8 cellular contexts compared by ENCODE assay signal in genomic region chr13:99464441-99464949, GRCh38. TPM values are rescaled to one million over a fixed set of nuclear protein-coding genes. Genes with fewer than 3 reads are reported as not detected.
A peak's percentile ranks its signal among the peaks of the same experiment; 100 is the strongest.
DNase-seq lines count a peak whose midpoint lies in the region; ATAC-seq lines count a peak whose summit lies in the region.
"Had no signal": no experiment of that assay in that cellular context is flagged by ENCODE, and none has a peak within 500 bp of the region (broad histone marks: within the 10 kb centered on the region; RNA-seq: fewer than 3 reads in every experiment).

No MANE protein-coding gene starts in this region.

- no peaks in the 10 kb centered on the region for H3K9me3 ChIP-seq in adipocyte (ENCODE audit: control insufficient read depth, low read length)
- no peaks in the 10 kb centered on the region for H3K9me3 ChIP-seq in naive thymus-derived CD4-positive, alpha-beta T cell (ENCODE audit: control insufficient read depth in 2 of 3, low read length in 3 of 3)
- H3K9me3 ChIP-seq in MG63, result no peaks in the 10 kb centered on the region

- peaks cover 0 to 11% (median 0%) of the 10 kb centered on the region in 11 donors for H3K9me3 Mint-ChIP-seq in naive thymus-derived CD4-positive, alpha-beta T cell
- H3K9me3 Mint-ChIP-seq: WTC11 had no signal

- no peak overlapping the region for H3K18ac ChIP-seq in mesendoderm (ENCODE audit: low read length)

- H3K56ac ChIP-seq in mesendoderm (ENCODE audit: low read length), result no peak overlapping the region

- H3K27me3 ChIP-seq in adipocyte (replicated peaks; ENCODE audit: control insufficient read depth, insufficient read depth, low read length) (no peaks in the 10 kb centered on the region), mesendoderm (ENCODE audit: insufficient read depth, low read length, poor library complexity) (no peaks in the 10 kb centered on the region), MG63 (no peaks in the 10 kb centered on the region)
- no peaks in the 10 kb centered on the region for H3K27me3 ChIP-seq in naive thymus-derived CD4-positive, alpha-beta T cell (ENCODE audit: control insufficient read depth in 2 of 2, insufficient read depth in 2 of 2, low read length in 2 of 2)

- H2BK120ac ChIP-seq in mesendoderm (ENCODE audit: low read depth, low read length), result no peak overlapping the region

- WGBS in mesendoderm (ENCODE audit: extremely low coverage, insufficient coverage, low lambda C conversion rate), result no CpG with 5 or more reads among the region's 9 CpGs

- H3K36me3 Mint-ChIP-seq in naive thymus-derived CD4-positive, alpha-beta T cell, result peaks cover 0 to 27% (median 16%) of the 10 kb centered on the region in 5 donors
- H3K36me3 Mint-ChIP-seq: WTC11 had no signal

- no peak overlapping the region for H2BK15ac ChIP-seq in mesendoderm (replicated peaks; ENCODE audit: low read depth)

- peaks cover 24% of the 10 kb centered on the region for H3K4me1 ChIP-seq in adipocyte (ENCODE audit: control insufficient read depth, insufficient read depth, low read length)
- peaks cover 15 to 17% of the 10 kb centered on the region in 2 donors for H3K4me1 ChIP-seq in naive thymus-derived CD4-positive, alpha-beta T cell (ENCODE audit: control insufficient read depth in 2 of 2, insufficient read depth in 2 of 2, low read length in 2 of 2)
- peaks cover 2% of the 10 kb centered on the region for H3K4me1 ChIP-seq in mesendoderm (ENCODE audit: control insufficient read depth, low read depth, low read length)

- no peak overlapping the region for H4K5ac ChIP-seq in mesendoderm (ENCODE audit: low read length)

- H2BK5ac ChIP-seq in mesendoderm (ENCODE audit: low read length), result no peak overlapping the region

- H3K79me1 ChIP-seq in mesendoderm (ENCODE audit: low read length), result no peaks in the 10 kb centered on the region

- intact Hi-C loops in naive thymus-derived CD4-positive, alpha-beta T cell (cut with micrococcal nuclease), result loop anchor here (1.0 kb wide), 2 partner anchors 32 to 37 kb away; partner anchors contain the start of gene TM9SF2 (in 1 of the 2)
- intact Hi-C loops in left colon (cut with DNase I, micrococcal nuclease), result no loop called here

- H2AK5ac ChIP-seq in mesendoderm (ENCODE audit: low read length), result no peak overlapping the region

- peak; percentile 11 for DNase-seq in CD1c-positive myeloid dendritic cell (ENCODE audit: extremely low spot score)
- peak; percentile 74 for DNase-seq in adipocyte (ENCODE audit: low read depth)
- DNase-seq in naive thymus-derived CD4-positive, alpha-beta T cell, result peak in 6 of 9 donors; percentile 13 to 56 (median 48)
- DNase-seq in mesendoderm, result no peak
- DNase-seq in MG63, result no peak
- no peak for DNase-seq in left colon

- no peak overlapping the region for H3K9ac ChIP-seq in adipocyte (ENCODE audit: low read length)
- H3K9ac ChIP-seq in mesendoderm (ENCODE audit: low read length), result no peak overlapping the region

- no peaks in the 10 kb centered on the region for H3K36me3 ChIP-seq in adipocyte (ENCODE audit: control insufficient read depth, insufficient read depth, low read length, severe bottlenecking)
- no peaks in the 10 kb centered on the region for H3K36me3 ChIP-seq in naive thymus-derived CD4-positive, alpha-beta T cell (ENCODE audit: control insufficient read depth in 2 of 3, insufficient read depth in 3 of 3, low read length in 3 of 3)
- H3K36me3 ChIP-seq in mesendoderm (ENCODE audit: control insufficient read depth, insufficient read depth, low read length), result no peaks in the 10 kb centered on the region
- no peaks in the 10 kb centered on the region for H3K36me3 ChIP-seq in MG63

- POLR2A ChIA-PET in naive thymus-derived CD4-positive, alpha-beta T cell (lab: Charles Lee), result interaction anchor here (0.8 to 1.8 kb wide), 2 partner anchors 32 to 35 kb away, joined by 4 to 8 read pairs; no protein-coding TSS in a partner anchor

- peaks cover 23 to 51% (median 46%) of the 10 kb centered on the region in 7 donors for H3K4me1 Mint-ChIP-seq in naive thymus-derived CD4-positive, alpha-beta T cell

- H4K8ac ChIP-seq in mesendoderm (ENCODE audit: low read depth, low read length), result no peak overlapping the region

- H3K23ac ChIP-seq in mesendoderm (ENCODE audit: low read length), result no peak overlapping the region

- no peak overlapping the region for H3K4ac ChIP-seq in mesendoderm (ENCODE audit: low read depth, low read length)

- H3K79me2 ChIP-seq in mesendoderm (ENCODE audit: control insufficient read depth, insufficient read depth, low read length), result no peaks in the 10 kb centered on the region

- H3K27ac Mint-ChIP-seq in naive thymus-derived CD4-positive, alpha-beta T cell, result peak overlapping the region; percentile 89 to 99 (median 97)
- H3K27ac Mint-ChIP-seq: WTC11 had no signal

- H3K4me3 Mint-ChIP-seq in naive thymus-derived CD4-positive, alpha-beta T cell, result peak overlapping the region; percentile 50 to 79 (median 68)
- H3K4me3 Mint-ChIP-seq: WTC11 had no signal

- no peak overlapping the region for H3K4me3 ChIP-seq in adipocyte (ENCODE audit: low read length)
- H3K4me3 ChIP-seq in naive thymus-derived CD4-positive, alpha-beta T cell (ENCODE audit: low read length), result peak overlapping the region; percentile 17
- H3K4me3 ChIP-seq in mesendoderm (ENCODE audit: low read length), result no peak overlapping the region
- no peak overlapping the region for H3K4me3 ChIP-seq in MG63

- peak overlapping the region; percentile 60 for H3K27ac ChIP-seq in naive thymus-derived CD4-positive, alpha-beta T cell (ENCODE audit: low read depth, low read length)
- no peak overlapping the region for H3K27ac ChIP-seq in mesendoderm (ENCODE audit: low read depth, low read length)

- peaks cover 0 to 9% (median 0%) of the 10 kb centered on the region in 5 donors for H3K27me3 Mint-ChIP-seq in naive thymus-derived CD4-positive, alpha-beta T cell

- CTCF ChIA-PET in naive thymus-derived CD4-positive, alpha-beta T cell (lab: Charles Lee), result interaction anchor here (0.9 to 1.5 kb wide), 2 partner anchors 23 to 31 kb away, joined by 3 read pairs; no protein-coding TSS in a partner anchor

- H3K4me2 ChIP-seq in mesendoderm (ENCODE audit: low read length), result no peak overlapping the region

- ATAC-seq in GM21390 (IDR thresholded peaks at IDR 0.05; ENCODE audit: unreplicated experiment) (peak; percentile 64), left colon (no peak)
- ATAC-seq in naive thymus-derived CD4-positive, alpha-beta T cell, result peak; percentile 67

RNA-seq across cellular contexts. Expression of gene TM9SF2, which starts 36.8 kb away (rescaled TPM):
- 10 to 100 TPM; 38.0 to 76.3 (median 53.1) TPM for total RNA-seq in naive thymus-derived CD4-positive, alpha-beta T cell
- polyA plus RNA-seq in naive thymus-derived CD4-positive, alpha-beta T cell, result 10 to 100 TPM; 56.5 to 81.9 TPM
- polyA plus RNA-seq in mesendoderm (2013, experiment 1 of 2), result 71.2 TPM
- polyA plus RNA-seq in mesendoderm (2013, experiment 2 of 2), result 70.4 TPM
- 106 and 137 TPM in 2 replicates for total RNA-seq in MG63 (2014; rRNA removed; shearing (Covaris generic); ENCODE audit: low replicate concordance)
- 100 to 1,000 TPM; 209 to 210 TPM for total RNA-seq in left colon

Comparison
In these comparisons a context has a peak if more than half of its experiments do, and no peak if none do; other contexts are left out.
1. DNase-seq: peak in CD1c-positive myeloid dendritic cell (single experiment), adipocyte (single experiment) and naive thymus-derived CD4-positive, alpha-beta T cell (6 of 9); none in mesendoderm (single experiment), MG63 (single experiment) and left colon (0 of 2).
2. intact Hi-C loops: an anchor here in naive thymus-derived CD4-positive, alpha-beta T cell (1.0 kb wide); none called in left colon.